1 cellular context compared by ENCODE assay signal in genomic region chr3:66010348-66011097, GRCh38.
TF ChIP-seq lines count a peak whose summit lies in the region.

No MANE protein-coding gene starts in this region.

TF ChIP-seq in A549, 52 proteins besides CTCF, POLR2A, EP300 and RAD21 (continued from another document):
- TF ChIP-seq, protein P1, sequence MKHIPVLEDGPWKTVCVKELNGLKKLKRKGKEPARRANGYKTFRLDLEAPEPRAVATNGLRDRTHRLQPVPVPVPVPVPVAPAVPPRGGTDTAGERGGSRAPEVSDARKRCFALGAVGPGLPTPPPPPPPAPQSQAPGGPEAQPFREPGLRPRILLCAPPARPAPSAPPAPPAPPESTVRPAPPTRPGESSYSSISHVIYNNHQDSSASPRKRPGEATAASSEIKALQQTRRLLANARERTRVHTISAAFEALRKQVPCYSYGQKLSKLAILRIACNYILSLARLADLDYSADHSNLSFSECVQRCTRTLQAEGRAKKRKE (CRISPR knock-in tag; IDR thresholded peaks at IDR 0.05; ENCODE audit: low read depth) = no peak
- TF ChIP-seq EHMT2 (IDR thresholded peaks at IDR 0.05; ENCODE audit: low read depth) (no peak), NPAS2 (CRISPR knock-in tag; IDR thresholded peaks at IDR 0.05; ENCODE audit: borderline replicate concordance) (no peak), USF2 (IDR thresholded peaks at IDR 0.05) (no peak), HOXB5 (CRISPR knock-in tag; IDR thresholded peaks at IDR 0.05) (no peak), CBX8 (IDR thresholded peaks at IDR 0.05) (no peak), TP53 (CRISPR knock-in tag; IDR thresholded peaks at IDR 0.05) (no peak), JUN (IDR thresholded peaks at IDR 0.05) (no peak), RARB (CRISPR knock-in tag; IDR thresholded peaks at IDR 0.05) (no peak), RCOR1 (IDR thresholded peaks at IDR 0.05; ENCODE audit: low read depth, low read length) (no peak), MYC (IDR thresholded peaks at IDR 0.05; ENCODE audit: borderline replicate concordance, low read length) (no peak), REST (IDR thresholded peaks at IDR 0.05) (no peak), PHF8 (IDR thresholded peaks at IDR 0.05; ENCODE audit: borderline replicate concordance, low read depth) (no peak), E2F6 (IDR thresholded peaks at IDR 0.05; ENCODE audit: borderline replicate concordance, low read depth) (no peak)
- TF ChIP-seq, protein P2, sequence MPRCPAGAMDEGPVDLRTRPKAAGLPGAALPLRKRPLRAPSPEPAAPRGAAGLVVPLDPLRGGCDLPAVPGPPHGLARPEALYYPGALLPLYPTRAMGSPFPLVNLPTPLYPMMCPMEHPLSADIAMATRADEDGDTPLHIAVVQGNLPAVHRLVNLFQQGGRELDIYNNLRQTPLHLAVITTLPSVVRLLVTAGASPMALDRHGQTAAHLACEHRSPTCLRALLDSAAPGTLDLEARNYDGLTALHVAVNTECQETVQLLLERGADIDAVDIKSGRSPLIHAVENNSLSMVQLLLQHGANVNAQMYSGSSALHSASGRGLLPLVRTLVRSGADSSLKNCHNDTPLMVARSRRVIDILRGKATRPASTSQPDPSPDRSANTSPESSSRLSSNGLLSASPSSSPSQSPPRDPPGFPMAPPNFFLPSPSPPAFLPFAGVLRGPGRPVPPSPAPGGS (IDR thresholded peaks at IDR 0.05) = no peak
TF ChIP-seq in A549: peak in this region for 0.
